ENCODE assay signal across 21 cellular contexts in genomic region chr9:95297316-95297715, GRCh38.
"Had no signal": no experiment of that assay in that cellular context is flagged by ENCODE, and none has a peak within 500 bp of the region (broad histone marks: within the 10 kb centered on the region; RNA-seq: fewer than 3 reads in every experiment).

No MANE protein-coding gene starts in this region.

- H3K27ac ChIP-seq: ascending aorta, upper lobe of right lung had no signal

- H3K4me1 ChIP-seq: ascending aorta had no signal

- H3K27me3 Mint-ChIP-seq: activated CD4-positive, alpha-beta T cell treated with anti-CD3 and anti-CD28 coated beads, Interleukin-2, amount 10 ng/mL, durations not matched to agents 7 days and 5 days; activated naive CD4-positive, alpha-beta T cell treated with anti-CD3 and anti-CD28 coated beads, Interleukin-2, amount 50 U/mL, for 24 hours; effector memory CD8-positive, alpha-beta T cell had no signal

- H3K27me3 ChIP-seq: ascending aorta, right lobe of liver, upper lobe of right lung had no signal

- ATAC-seq: effector memory CD8-positive, alpha-beta T cell; left colon; stimulated activated effector memory CD8-positive, alpha-beta T cell treated with anti-CD3 and anti-CD28 coated beads, Interleukin-12 subunit alpha, Interleukin-12 subunit beta, amount 100 ng/mL, for 72 hours; upper lobe of right lung had no signal

- H3K36me3 ChIP-seq: ascending aorta, right lobe of liver, upper lobe of right lung had no signal

- H3K4me3 ChIP-seq: ascending aorta, lung, right lobe of liver, upper lobe of right lung had no signal

- H3K9me3 ChIP-seq: ascending aorta, right lobe of liver, upper lobe of right lung had no signal

- H3K4me3 Mint-ChIP-seq: activated CD4-positive, alpha-beta T cell treated with anti-CD3 and anti-CD28 coated beads, Interleukin-2, amount 10 ng/mL, durations not matched to agents 7 days and 5 days; activated naive CD4-positive, alpha-beta T cell treated with anti-CD3 and anti-CD28 coated beads, Interleukin-2, amount 50 U/mL, for 24 hours; effector memory CD8-positive, alpha-beta T cell; nephron progenitor cell; stimulated activated effector memory CD8-positive, alpha-beta T cell treated with anti-CD3 and anti-CD28 coated beads, Interleukin-12 subunit alpha, Interleukin-12 subunit beta, amount 100 ng/mL, for 72 hours; T-helper 1 cell treated with Interleukin-12 subunit alpha and Interleukin-12 subunit beta and Interleukin-4 antibody, amounts not matched to agents 30 μg/mL and 1 μg/mL, for 36 hours had no signal

- H3K36me3 Mint-ChIP-seq: activated naive CD4-positive, alpha-beta T cell treated with anti-CD3 and anti-CD28 coated beads, Interleukin-2, amount 50 U/mL, for 24 hours; stimulated activated effector memory CD8-positive, alpha-beta T cell treated with anti-CD3 and anti-CD28 coated beads, Interleukin-12 subunit alpha, Interleukin-12 subunit beta, amount 100 ng/mL, for 72 hours had no signal

- DNase-seq: activated CD4-positive, alpha-beta T cell treated with anti-CD3 and anti-CD28 coated beads, Interleukin-2, amount 10 ng/mL, durations not matched to agents 7 days and 5 days; activated CD8-positive, alpha-beta memory T cell treated with anti-CD3 and anti-CD28 coated beads, Interleukin-2, amount 50 U/mL, for 48 hours; activated effector memory CD4-positive, alpha-beta T cell treated with Interleukin-2 at 50 U/mL for 16 hours; activated T-cell treated with anti-CD3 and anti-CD28 coated beads, Interleukin-2, amount 50 U/mL, for 48 hours; dermis blood vessel endothelial cell; effector memory CD8-positive, alpha-beta T cell; foreskin melanocyte; glutamatergic neuron; hippocampal formation; left colon; midbrain; nephron progenitor cell; occipital lobe; right lobe of liver; stimulated activated CD4-positive, alpha-beta T cell treated with anti-CD3 and anti-CD28 coated beads, Interleukin-4, amount 100 ng/mL, for 24 hours; upper lobe of right lung had no signal

- H3K27ac Mint-ChIP-seq: activated CD4-positive, alpha-beta T cell treated with anti-CD3 and anti-CD28 coated beads, Interleukin-2, amount 10 ng/mL, durations not matched to agents 7 days and 5 days; activated naive CD4-positive, alpha-beta T cell treated with anti-CD3 and anti-CD28 coated beads, Interleukin-2, amount 50 U/mL, for 24 hours; effector memory CD8-positive, alpha-beta T cell; nephron progenitor cell; stimulated activated effector memory CD8-positive, alpha-beta T cell treated with anti-CD3 and anti-CD28 coated beads, Interleukin-12 subunit alpha, Interleukin-12 subunit beta, amount 100 ng/mL, for 72 hours; T-helper 1 cell treated with Interleukin-12 subunit alpha and Interleukin-12 subunit beta and Interleukin-4 antibody, amounts not matched to agents 30 μg/mL and 1 μg/mL, for 36 hours had no signal

- H3K9me3 Mint-ChIP-seq: activated CD4-positive, alpha-beta T cell treated with anti-CD3 and anti-CD28 coated beads, Interleukin-2, amount 10 ng/mL, durations not matched to agents 7 days and 5 days; activated naive CD4-positive, alpha-beta T cell treated with anti-CD3 and anti-CD28 coated beads, Interleukin-2, amount 50 U/mL, for 24 hours; effector memory CD8-positive, alpha-beta T cell; stimulated activated effector memory CD8-positive, alpha-beta T cell treated with anti-CD3 and anti-CD28 coated beads, Interleukin-12 subunit alpha, Interleukin-12 subunit beta, amount 100 ng/mL, for 72 hours; T-helper 1 cell treated with Interleukin-12 subunit alpha and Interleukin-12 subunit beta and Interleukin-4 antibody, amounts not matched to agents 30 μg/mL and 1 μg/mL, for 36 hours had no signal
